Comparison of ENCODE assay signal across 14 cellular contexts in genomic region chr4:73609688-73610087, GRCh38. TPM values are rescaled to one million over a fixed set of nuclear protein-coding genes. Genes with fewer than 3 reads are reported as not detected.
DNase-seq lines count a peak whose midpoint lies in the region; ATAC-seq and TF ChIP-seq lines count a peak whose summit lies in the region.
"Had no signal": no experiment of that assay in that cellular context is flagged by ENCODE, and none has a peak within 500 bp of the region (broad histone marks: within the 10 kb centered on the region; RNA-seq: fewer than 3 reads in every experiment).

No MANE protein-coding gene starts in this region.

- H3K4ac ChIP-seq in mesenchymal stem cell (ENCODE audit: low read depth in 1 of 2, low read length in 2 of 2), result no peak overlapping the region

- no peak overlapping the region for H4K91ac ChIP-seq in mesenchymal stem cell (ENCODE audit: low read length)

- intact Hi-C loops in colonic mucosa (cut with DNase I), result no loop called here
- intact Hi-C loops in activated CD4-positive, alpha-beta memory T cell treated with anti-CD3 and anti-CD28 coated beads for 36 hours (cut with micrococcal nuclease), result no loop called here

- CTCF ChIA-PET in activated CD4-positive, alpha-beta memory T cell treated with anti-CD3 and anti-CD28 coated beads for 36 hours (lab: Charles Lee), result no interaction called here

- no peak for TF ChIP-seq CTCF in AG09319 (IDR thresholded peaks at IDR 0.05; ENCODE audit: low read depth, low read length)
- no peak for TF ChIP-seq CTCF in colonic mucosa (IDR thresholded peaks at IDR 0.05)
- no peak for TF ChIP-seq CTCF in omental fat pad (IDR thresholded peaks at IDR 0.05)

- no peak overlapping the region for H2BK15ac ChIP-seq in mesenchymal stem cell (ENCODE audit: low read depth, poor library complexity, severe bottlenecking)

- no peak overlapping the region for H2BK5ac ChIP-seq in mesenchymal stem cell (ENCODE audit: low read depth, low read length, poor library complexity, severe bottlenecking)

- no peak overlapping the region for H2AFZ ChIP-seq in mesenchymal stem cell (ENCODE audit: low read depth, low read length)

- H3K18ac ChIP-seq in mesenchymal stem cell (ENCODE audit: low read depth in 1 of 2, low read length in 2 of 2), result no peak overlapping the region

- H3K79me1 ChIP-seq in mesenchymal stem cell (replicated peaks; ENCODE audit: low read length, poor library complexity, severe bottlenecking), result no peaks in the 10 kb centered on the region

- H3K27me3 ChIP-seq in colonic mucosa (no peaks in the 10 kb centered on the region), mesenchymal stem cell (ENCODE audit: control insufficient read depth in 1 of 2, insufficient read depth in 1 of 2, low read length in 2 of 2) (no peaks in the 10 kb centered on the region)

- H3K9me3 Mint-ChIP-seq in activated CD4-positive, alpha-beta memory T cell treated with anti-CD3 and anti-CD28 coated beads for 36 hours, result no peaks in the 10 kb centered on the region
- H3K9me3 Mint-ChIP-seq: activated CD4-positive, alpha-beta memory T cell treated with anti-CD3 and anti-CD28 coated beads, Interleukin-2, amount 10 ng/mL, durations not matched to agents 7 days and 5 days had no signal

- H4K8ac ChIP-seq in mesenchymal stem cell (ENCODE audit: low read length), result no peak overlapping the region

- no peak overlapping the region for H3K27ac Mint-ChIP-seq in activated CD4-positive, alpha-beta memory T cell treated with anti-CD3 and anti-CD28 coated beads for 36 hours
- H3K27ac Mint-ChIP-seq: activated CD4-positive, alpha-beta memory T cell treated with anti-CD3 and anti-CD28 coated beads, Interleukin-2, amount 10 ng/mL, durations not matched to agents 7 days and 5 days had no signal

- peak; percentile 4 for DNase-seq in AG09319 (ENCODE audit: extremely low read depth, low read depth)
- DNase-seq in NCI-H69 (lab: John Stamatoyannopoulos, UW), result peak; percentile 7
- no peak for DNase-seq in colonic mucosa
- DNase-seq in mesenchymal stem cell, result peak; percentile 62
- no peak for DNase-seq in activated CD4-positive, alpha-beta memory T cell treated with anti-CD3 and anti-CD28 coated beads for 36 hours
- DNase-seq in omental fat pad (ENCODE audit: low spot score), result no peak
- DNase-seq: activated CD4-positive, alpha-beta memory T cell treated with anti-CD3 and anti-CD28 coated beads, Interleukin-2, amount 10 ng/mL, durations not matched to agents 7 days and 5 days; activated gamma-delta T cell; DMS79 treated with DMSO at 0.1 percent for 48 hours; head of caudate nucleus; KG1 had no signal

- H2AK5ac ChIP-seq in mesenchymal stem cell (ENCODE audit: low read length, severe bottlenecking), result no peak overlapping the region

- POLR2A ChIA-PET in activated CD4-positive, alpha-beta memory T cell treated with anti-CD3 and anti-CD28 coated beads for 36 hours (lab: Charles Lee), result no interaction called here

- H2BK120ac ChIP-seq in mesenchymal stem cell (ENCODE audit: low read depth, low read length), result no peak overlapping the region

- H3K9ac ChIP-seq in colonic mucosa (ENCODE audit: low read depth in 2 of 2, low read length in 2 of 2) (peak overlapping the region in 1 of 2 donors; percentile 0), mesenchymal stem cell (ENCODE audit: low read length) (no peak overlapping the region)

- H3K14ac ChIP-seq in mesenchymal stem cell (ENCODE audit: low read length in 2 of 2), result no peak overlapping the region

- H3K4me1 Mint-ChIP-seq in activated CD4-positive, alpha-beta memory T cell treated with anti-CD3 and anti-CD28 coated beads for 36 hours (ENCODE audit: low read depth), result peaks cover 13% of the 10 kb centered on the region

- no peak overlapping the region for H3K4me3 ChIP-seq in colonic mucosa
- no peak overlapping the region for H3K4me3 ChIP-seq in mesenchymal stem cell (ENCODE audit: insufficient read depth in 1 of 2, low read depth in 1 of 2, low read length in 2 of 2)

- 53% methylated on average over 1 of the region's 1 CpG for WGBS in mesenchymal stem cell

- H2BK12ac ChIP-seq in mesenchymal stem cell (ENCODE audit: low read length in 2 of 2), result no peak overlapping the region

- no peak overlapping the region for H3K4me2 ChIP-seq in mesenchymal stem cell (ENCODE audit: low read length, poor library complexity, severe bottlenecking)

- H3K27ac ChIP-seq in colonic mucosa (peak overlapping the region; percentile 81), mesenchymal stem cell (ENCODE audit: low read length, poor library complexity, severe bottlenecking) (no peak overlapping the region)
- H3K27ac ChIP-seq: RWPE1 had no signal

- H3K36me3 ChIP-seq in colonic mucosa, result no peaks in the 10 kb centered on the region
- no peaks in the 10 kb centered on the region for H3K36me3 ChIP-seq in mesenchymal stem cell (ENCODE audit: control insufficient read depth in 1 of 2, insufficient read depth in 2 of 2, low read depth in 1 of 2, low read length in 2 of 2)

- no peak overlapping the region for H3K23ac ChIP-seq in mesenchymal stem cell (ENCODE audit: low read length in 2 of 2)

- no peak for ATAC-seq in HG02970 (IDR thresholded peaks at IDR 0.05; ENCODE audit: low FRiP score, unreplicated experiment)
- no peak for ATAC-seq in omental fat pad (ENCODE audit: low FRiP score)
- ATAC-seq in HG03442 (IDR thresholded peaks at IDR 0.05; ENCODE audit: unreplicated experiment), result no peak

- no peaks in the 10 kb centered on the region for H3K9me3 ChIP-seq in colonic mucosa
- H3K9me3 ChIP-seq in mesenchymal stem cell (ENCODE audit: control insufficient read depth, low read length), result no peaks in the 10 kb centered on the region

- H3K4me1 ChIP-seq in colonic mucosa (peaks cover 23% of the 10 kb centered on the region), mesenchymal stem cell (ENCODE audit: control insufficient read depth, insufficient read depth, low read depth, low read length) (no peaks in the 10 kb centered on the region)

- H3K4me3 Mint-ChIP-seq in activated CD4-positive, alpha-beta memory T cell treated with anti-CD3 and anti-CD28 coated beads for 36 hours, result no peak overlapping the region
- H3K4me3 Mint-ChIP-seq: activated CD4-positive, alpha-beta memory T cell treated with anti-CD3 and anti-CD28 coated beads, Interleukin-2, amount 10 ng/mL, durations not matched to agents 7 days and 5 days had no signal

- H3K36me3 Mint-ChIP-seq in activated CD4-positive, alpha-beta memory T cell treated with anti-CD3 and anti-CD28 coated beads for 36 hours, result no peaks in the 10 kb centered on the region

- no peaks in the 10 kb centered on the region for H3K27me3 Mint-ChIP-seq in activated CD4-positive, alpha-beta memory T cell treated with anti-CD3 and anti-CD28 coated beads for 36 hours

RNA-seq across cellular contexts. Expression of gene RASSF6, which starts 10.5 kb away (rescaled TPM):
- total RNA-seq in colonic mucosa, result 10 to 100 TPM; 13.8 to 38.9 TPM
- polyA plus RNA-seq in mesenchymal stem cell (2013, experiment 1 of 2), result 0.52 TPM
- polyA plus RNA-seq in mesenchymal stem cell (2013, experiment 2 of 2), result 0.40 TPM
- not detected for total RNA-seq in activated CD4-positive, alpha-beta memory T cell treated with anti-CD3 and anti-CD28 coated beads for 36 hours
- under 1 TPM in 2 of 4 donors, not detected in 2; 0.31 to 0.46 TPM for total RNA-seq in omental fat pad

Comparison
In these comparisons a context has a peak if more than half of its experiments do, and no peak if none do; other contexts are left out.
1. DNase-seq: peak in AG09319 (single experiment), NCI-H69 (single experiment) and mesenchymal stem cell (single experiment); none in colonic mucosa (single experiment), activated CD4-positive, alpha-beta memory T cell treated with anti-CD3 and anti-CD28 coated beads for 36 hours (single experiment) and omental fat pad (single experiment).
2. RNA of gene RASSF6, which starts 10.5 kb away (total RNA-seq): 13.8 to 38.9 TPM in colonic mucosa; 0.31 to 0.46 TPM in omental fat pad and not detected in activated CD4-positive, alpha-beta memory T cell treated with anti-CD3 and anti-CD28 coated beads for 36 hours; every median in the first group is over 10 times any median in the second.